In genomic region chr19:58052256-58052655, GRCh38 we compare ENCODE assay signal across 6 cellular contexts. TPM values are rescaled to one million over a fixed set of nuclear protein-coding genes. Genes with fewer than 3 reads are reported as not detected.
"Had no signal": no experiment of that assay in that cellular context is flagged by ENCODE, and none has a peak within 500 bp of the region (broad histone marks: within the 10 kb centered on the region; RNA-seq: fewer than 3 reads in every experiment).

No MANE protein-coding gene starts in this region.

- ATAC-seq: GM23338 had no signal

- H2AFZ ChIP-seq: GM23338 had no signal

- H3K4me3 ChIP-seq: GM23338 had no signal

- DNase-seq: H9, HCEC 1CT, KBM-7 had no signal

- H3K4me2 ChIP-seq: GM23338 had no signal

RNA-seq across cellular contexts. Expression of gene ZNF135, which starts 6.8 kb away (rescaled TPM):
- total RNA-seq: HT-29 had no signal

RNA-seq across cellular contexts. Expression of gene ZSCAN1, which starts 18.4 kb away (rescaled TPM):
- total RNA-seq: HT-29 had no signal
- polyA plus RNA-seq: IgD-negative memory B cell had no signal

RNA-seq across cellular contexts. Expression of gene ZSCAN18, which starts 45.8 kb away (rescaled TPM):
- total RNA-seq: HT-29 had no signal

RNA-seq across cellular contexts. Expression of gene ZNF606, which starts 49.6 kb away (rescaled TPM):
- total RNA-seq: HT-29 had no signal
